ENCODE assay signal across 9 cellular contexts in genomic region chr4:12897954-12898353, GRCh38.
"Had no signal": no experiment of that assay in that cellular context is flagged by ENCODE, and none has a peak within 500 bp of the region (broad histone marks: within the 10 kb centered on the region; RNA-seq: fewer than 3 reads in every experiment).

No MANE protein-coding gene starts in this region.

- H3K4me1 ChIP-seq: HAP-1 had no signal

- ATAC-seq: HCT116, K562 had no signal

- H3K27ac ChIP-seq: GM23248 had no signal

- H3K36me3 ChIP-seq: HAP-1 had no signal

- DNase-seq: GM23248, GOT3, H7, HFFc6, IMR-90, KG1 had no signal

- H3K9me3 ChIP-seq: HAP-1 had no signal

- H3K4me3 ChIP-seq: GM23248, HAP-1, K562 had no signal
